Comparison of ENCODE assay signal across 12 cellular contexts in genomic region chr9:120436937-120437592, GRCh38.
A peak's percentile ranks its signal among the peaks of the same experiment; 100 is the strongest.
DNase-seq lines count a peak whose midpoint lies in the region; ATAC-seq and TF ChIP-seq lines count a peak whose summit lies in the region.
"Had no signal": no experiment of that assay in that cellular context is flagged by ENCODE, and none has a peak within 500 bp of the region (broad histone marks: within the 10 kb centered on the region; RNA-seq: fewer than 3 reads in every experiment).

No MANE protein-coding gene starts in this region.

- TF ChIP-seq EP300 in ovary (IDR thresholded peaks at IDR 0.05), result no peak

- H3K27me3 Mint-ChIP-seq in HFFc6 (ENCODE audit: insufficient read depth), result peaks cover 3% of the 10 kb centered on the region; the same call in 1 of the 2 replicates
- H3K27me3 Mint-ChIP-seq in T-helper 1 cell treated with Interleukin-12 subunit alpha and Interleukin-12 subunit beta and Interleukin-4 antibody, amounts not matched to agents 30 μg/mL and 1 μg/mL, for 36 hours (ENCODE audit: low read depth), result no peaks in the 10 kb centered on the region

- peak overlapping the region; percentile 0; the same call in 1 of the 2 replicates for H3K27ac Mint-ChIP-seq in HFFc6
- peak overlapping the region; percentile 56 for H3K27ac Mint-ChIP-seq in T-helper 1 cell treated with Interleukin-12 subunit alpha and Interleukin-12 subunit beta and Interleukin-4 antibody, amounts not matched to agents 30 μg/mL and 1 μg/mL, for 36 hours

- no peaks in the 10 kb centered on the region for H3K9me3 Mint-ChIP-seq in HFFc6
- H3K9me3 Mint-ChIP-seq in T-helper 1 cell treated with Interleukin-12 subunit alpha and Interleukin-12 subunit beta and Interleukin-4 antibody, amounts not matched to agents 30 μg/mL and 1 μg/mL, for 36 hours, result no peaks in the 10 kb centered on the region
- H3K9me3 Mint-ChIP-seq: activated naive CD4-positive, alpha-beta T cell treated with anti-CD3 and anti-CD28 coated beads, Interleukin-2, amount 50 U/mL, for 72 hours had no signal

- H3K4me3 ChIP-seq in smooth muscle cell (no peak overlapping the region), ovary (no peak overlapping the region)

- H3K4me1 ChIP-seq in smooth muscle cell (ENCODE audit: low read depth) (peaks cover 11% of the 10 kb centered on the region), ovary (ENCODE audit: insufficient read depth) (peaks cover 25% of the 10 kb centered on the region)

- H3K4me2 ChIP-seq in smooth muscle cell, result peak overlapping the region; percentile 46

- 31% methylated on average over 11 of the region's 11 CpGs for WGBS in smooth muscle cell (ENCODE audit: low lambda C conversion rate)
- WGBS in ovary, 3 donors, result 52 to 59% (median 56%) methylated on average over 11 of the region's 11 CpGs

- H3K79me2 ChIP-seq in smooth muscle cell (ENCODE audit: low read depth), result no peaks in the 10 kb centered on the region

- TF ChIP-seq CTCF in HFFc6 (IDR thresholded peaks at IDR 0.05), result no peak
- no peak for TF ChIP-seq CTCF in smooth muscle cell (IDR thresholded peaks at IDR 0.05; ENCODE audit: borderline replicate concordance, insufficient read depth, poor library complexity, severe bottlenecking)
- TF ChIP-seq CTCF in ovary (IDR thresholded peaks at IDR 0.05), result no peak

- H3K27ac ChIP-seq in smooth muscle cell (ENCODE audit: low read depth), result peak overlapping the region; percentile 86
- H3K27ac ChIP-seq in ovary, result no peak overlapping the region

- H4K20me1 ChIP-seq in smooth muscle cell (ENCODE audit: low read depth), result no peaks in the 10 kb centered on the region

- TF ChIP-seq POLR2A in ovary (IDR thresholded peaks at IDR 0.05), result no peak

- peak in 1 of 2 donors; percentile 36 for ATAC-seq in left cardiac atrium
- no peak for ATAC-seq in GM19463 (IDR thresholded peaks at IDR 0.05; ENCODE audit: unreplicated experiment)

- no peaks in the 10 kb centered on the region for H3K27me3 ChIP-seq in smooth muscle cell (ENCODE audit: low read depth)
- H3K27me3 ChIP-seq in ovary, result no peaks in the 10 kb centered on the region

- H3K36me3 ChIP-seq in smooth muscle cell (ENCODE audit: low read depth) (no peaks in the 10 kb centered on the region), ovary (no peaks in the 10 kb centered on the region)

- no peaks in the 10 kb centered on the region for H3K9me3 ChIP-seq in smooth muscle cell (replicated peaks; ENCODE audit: low read depth)
- H3K9me3 ChIP-seq in ovary, result no peaks in the 10 kb centered on the region

- no peak overlapping the region for H3K4me3 Mint-ChIP-seq in HFFc6
- no peak overlapping the region for H3K4me3 Mint-ChIP-seq in T-helper 1 cell treated with Interleukin-12 subunit alpha and Interleukin-12 subunit beta and Interleukin-4 antibody, amounts not matched to agents 30 μg/mL and 1 μg/mL, for 36 hours

- H3K9ac ChIP-seq in smooth muscle cell (ENCODE audit: low read depth), result no peak overlapping the region

- peaks cover 4% of the 10 kb centered on the region; the same call in 1 of the 2 replicates for H3K36me3 Mint-ChIP-seq in HFFc6 (ENCODE audit: low read depth)
- peaks cover 53% of the 10 kb centered on the region for H3K36me3 Mint-ChIP-seq in T-helper 1 cell treated with Interleukin-12 subunit alpha and Interleukin-12 subunit beta and Interleukin-4 antibody, amounts not matched to agents 30 μg/mL and 1 μg/mL, for 36 hours (ENCODE audit: low read depth)

- H3K4me1 Mint-ChIP-seq in HFFc6 (ENCODE audit: low read depth), result peaks cover 58% of the 10 kb centered on the region
- H3K4me1 Mint-ChIP-seq in T-helper 1 cell treated with Interleukin-12 subunit alpha and Interleukin-12 subunit beta and Interleukin-4 antibody, amounts not matched to agents 30 μg/mL and 1 μg/mL, for 36 hours (ENCODE audit: low read depth), result peaks cover 34% of the 10 kb centered on the region

- H2AFZ ChIP-seq in smooth muscle cell (ENCODE audit: low read depth), result no peak overlapping the region

- peaks cover 48% of the 10 kb centered on the region for H3F3A ChIP-seq in smooth muscle cell (ENCODE audit: low read depth)

- DNase-seq in HFFc6 (no peak), left cardiac atrium (peak; percentile 54), smooth muscle cell (lab: John Stamatoyannopoulos, UW; ENCODE audit: unreplicated experiment) (peak; percentile 30), COLO668 (lab: John Stamatoyannopoulos, UW; ENCODE audit: unreplicated experiment) (no peak), ovary (no peak)
- DNase-seq: kidney; NCI-H82; nucleus accumbens; stimulated activated naive CD4-positive, alpha-beta T cell had no signal

- intact Hi-C loops in left cardiac atrium (cut with DNase I), result no loop called here
- intact Hi-C loops in ovary (cut with DNase I), result no loop called here

Comparison
In these comparisons a context has a peak if more than half of its experiments do, and no peak if none do; other contexts are left out.
1. DNase-seq: peak in left cardiac atrium (single experiment) and smooth muscle cell (single experiment); none in HFFc6 (single experiment), COLO668 (single experiment) and ovary (0 of 5).